ENCODE assay signal across 22 cellular contexts in genomic region chr12:70265132-70265531, GRCh38. TPM values are rescaled to one million over a fixed set of nuclear protein-coding genes. Genes with fewer than 3 reads are reported as not detected.
DNase-seq lines count a peak whose midpoint lies in the region; ATAC-seq, FAIRE-seq and TF ChIP-seq lines count a peak whose summit lies in the region.
"Had no signal": no experiment of that assay in that cellular context is flagged by ENCODE, and none has a peak within 500 bp of the region (broad histone marks: within the 10 kb centered on the region; RNA-seq: fewer than 3 reads in every experiment).

No MANE protein-coding gene starts in this region.

- peaks cover 97% of the 10 kb centered on the region for H3K4me1 ChIP-seq in DOHH2 (ENCODE audit: control insufficient read depth, low read length)
- H3K4me1 ChIP-seq in Karpas-422 (ENCODE audit: low read length) = peaks cover 93% of the 10 kb centered on the region
- peaks cover 6 to 15% (median 15%) of the 10 kb centered on the region in 3 donors for H3K4me1 ChIP-seq in pancreas

- H3K4me3 Mint-ChIP-seq in central memory CD8-positive, alpha-beta T cell = no peak overlapping the region

- H2AFZ ChIP-seq in Karpas-422 (ENCODE audit: low read length) = no peak overlapping the region

- no peak for ATAC-seq in central memory CD8-positive, alpha-beta T cell (replicated peaks; ENCODE audit: extremely low read depth, poor library complexity, severe bottlenecking)
- ATAC-seq in pancreas (no peak), HG02571 (IDR thresholded peaks at IDR 0.05; ENCODE audit: unreplicated experiment) (no peak), GM18519 (IDR thresholded peaks at IDR 0.05; ENCODE audit: low FRiP score, unreplicated experiment) (no peak)
- ATAC-seq: Right ventricle myocardium inferior had no signal

- no peaks in the 10 kb centered on the region for H3K27me3 Mint-ChIP-seq in central memory CD8-positive, alpha-beta T cell
- H3K27me3 Mint-ChIP-seq: CD4-positive, CD25-positive, alpha-beta regulatory T cell had no signal

- H3K4me2 ChIP-seq in DOHH2 (ENCODE audit: low read length) (peak overlapping the region; percentile 36), Karpas-422 (ENCODE audit: low read depth, low read length, poor library complexity, severe bottlenecking) (peak overlapping the region; percentile 12)
- H3K4me2 ChIP-seq: KMS-11 had no signal

- H3K9ac ChIP-seq in Karpas-422 (ENCODE audit: low read length) = no peak overlapping the region
- H3K9ac ChIP-seq: KMS-11 had no signal

- peaks cover 98% of the 10 kb centered on the region for H3K79me2 ChIP-seq in DOHH2 (ENCODE audit: control insufficient read depth, low read length)
- peaks cover 99% of the 10 kb centered on the region for H3K79me2 ChIP-seq in Karpas-422 (ENCODE audit: low read length)

- H4K20me1 ChIP-seq in DOHH2 (ENCODE audit: control insufficient read depth, insufficient read depth, low read depth, low read length) = no peaks in the 10 kb centered on the region
- H4K20me1 ChIP-seq in Karpas-422 (ENCODE audit: insufficient read depth, low read depth, low read length) = no peaks in the 10 kb centered on the region

- DNase-seq in Karpas-422 (no peak), pancreas (no peak), NOMO-1 treated with DMSO at 0.1 percent for 48 hours (lab: John Stamatoyannopoulos, UW; ENCODE audit: unreplicated experiment) (no peak), SHP77 (lab: John Stamatoyannopoulos, UW) (no peak)
- no peak for DNase-seq in central memory CD8-positive, alpha-beta T cell (ENCODE audit: low spot score in 2 of 2)
- DNase-seq: Caco-2; CD4-positive, CD25-positive, alpha-beta regulatory T cell; DND-41; GOT3; HCEC 1CT; MG63; NCI-H1417 treated with DMSO at 0.1 percent for 48 hours; NCI-H187; NCI-H446; NCI-H526 had no signal

- H3K4me3 ChIP-seq in DOHH2 (ENCODE audit: low read length) = peak overlapping the region; percentile 7; the same call in 1 of the 2 replicates
- no peak overlapping the region for H3K4me3 ChIP-seq in Karpas-422 (ENCODE audit: low read length)
- H3K4me3 ChIP-seq in pancreas = no peak overlapping the region
- H3K4me3 ChIP-seq: MG63 had no signal

- H3K36me3 ChIP-seq in DOHH2 (ENCODE audit: control insufficient read depth, low read length) (peaks cover 44% of the 10 kb centered on the region), Karpas-422 (ENCODE audit: insufficient read depth, low read length) (peaks cover 2% of the 10 kb centered on the region), pancreas (no peaks in the 10 kb centered on the region)

- peaks cover 16% of the 10 kb centered on the region for H3F3A ChIP-seq in DOHH2 (ENCODE audit: control insufficient read depth, insufficient read depth)

- peak overlapping the region; percentile 88 for H3K27ac ChIP-seq in DOHH2 (ENCODE audit: low read depth, low read length)
- peak overlapping the region; percentile 86 for H3K27ac ChIP-seq in Karpas-422 (ENCODE audit: low read length)
- no peak overlapping the region for H3K27ac ChIP-seq in pancreas
- H3K27ac ChIP-seq: KMS-11 had no signal

- H3K9me3 Mint-ChIP-seq in central memory CD8-positive, alpha-beta T cell = no peaks in the 10 kb centered on the region

- H3K27me3 ChIP-seq in DOHH2 (ENCODE audit: control insufficient read depth, low read length) (no peaks in the 10 kb centered on the region), Karpas-422 (ENCODE audit: low read length) (no peaks in the 10 kb centered on the region), pancreas (no peaks in the 10 kb centered on the region)
- H3K27me3 ChIP-seq: MG63 had no signal

- no peaks in the 10 kb centered on the region for H3K9me2 ChIP-seq in DOHH2 (replicated peaks; ENCODE audit: control insufficient read depth, low read length)
- H3K9me2 ChIP-seq in Karpas-422 (replicated peaks; ENCODE audit: insufficient read depth, low read length) = no peaks in the 10 kb centered on the region

- TF ChIP-seq CTCF in DOHH2 (IDR thresholded peaks at IDR 0.05; ENCODE audit: low read depth, low read length, poor library complexity, severe bottlenecking) (no peak), pancreas (IDR thresholded peaks at IDR 0.05) (no peak)

- FAIRE-seq in pancreas (lab: Jason Lieb, UNC) = peak; percentile 39
- FAIRE-seq: GM12891, HTR-8/SVneo had no signal

- H3K9me3 ChIP-seq in DOHH2 (ENCODE audit: control insufficient read depth, insufficient read depth, low read length) = no peaks in the 10 kb centered on the region
- H3K9me3 ChIP-seq in Karpas-422 (ENCODE audit: low read length) = no peaks in the 10 kb centered on the region
- no peaks in the 10 kb centered on the region for H3K9me3 ChIP-seq in pancreas
- H3K9me3 ChIP-seq: Caco-2 had no signal

- peak overlapping the region; percentile 9 for H3K27ac Mint-ChIP-seq in central memory CD8-positive, alpha-beta T cell (ENCODE audit: low read depth)

- peaks cover 76% of the 10 kb centered on the region for H3K4me1 Mint-ChIP-seq in central memory CD8-positive, alpha-beta T cell

- WGBS in pancreas, 2 donors = 75 to 83% methylated on average over 1 of the region's 1 CpG

- H3K36me3 Mint-ChIP-seq in central memory CD8-positive, alpha-beta T cell (ENCODE audit: insufficient read depth) = peaks cover 9% of the 10 kb centered on the region

- intact Hi-C loops in pancreas (cut with DNase I) = no loop called here

RNA-seq across cellular contexts. Expression of gene CNOT2, which starts 21.9 kb away (rescaled TPM):
- total RNA-seq in Karpas-422 (2014; rRNA removed; shearing (Covaris generic); ENCODE audit: low replicate concordance) = 218 and 289 TPM in 2 replicates
- total RNA-seq in pancreas = 10 to 100 TPM; 19.5 to 44.0 (median 26.6) TPM
- polyA plus RNA-seq in pancreas = 10 to 100 TPM; 15.0 to 27.1 TPM

Comparison
In these comparisons a context has a peak if more than half of its experiments do, and no peak if none do; other contexts are left out.
1. H3K27ac ChIP-seq: peak in DOHH2 (single experiment) and Karpas-422 (single experiment); none in pancreas (0 of 4).